In genomic region chr12:122862110-122862634, GRCh38 we compare ENCODE assay signal across 14 cellular contexts. TPM values are rescaled to one million over a fixed set of nuclear protein-coding genes. Genes with fewer than 3 reads are reported as not detected.
A peak's percentile ranks its signal among the peaks of the same experiment; 100 is the strongest.
DNase-seq lines count a peak whose midpoint lies in the region; ATAC-seq and TF ChIP-seq lines count a peak whose summit lies in the region.
"Had no signal": no experiment of that assay in that cellular context is flagged by ENCODE, and none has a peak within 500 bp of the region (broad histone marks: within the 10 kb centered on the region; RNA-seq: fewer than 3 reads in every experiment).

No MANE protein-coding gene starts in this region.

- H3K9me3 ChIP-seq in A673 (ENCODE audit: low read depth, low read length, poor library complexity, severe bottlenecking) (no peaks in the 10 kb centered on the region), adrenal gland (replicated peaks in 1 of 3) (no peaks in the 10 kb centered on the region), prostate gland (no peaks in the 10 kb centered on the region)
- H3K9me3 ChIP-seq: A549 had no signal

- POLR2A ChIA-PET in A673 (lab: Charles Lee; ENCODE audit: low non-redundant PET) = no interaction called here
- POLR2A ChIA-PET in activated CD4-positive, alpha-beta memory T cell treated with anti-CD3 and anti-CD28 coated beads for 36 hours (lab: Charles Lee) = no interaction called here

- DNase-seq in A673 (ENCODE audit: low spot score) = no peak
- peak in 3 of 7 donors; percentile 47 to 59 (median 47) for DNase-seq in adrenal gland
- DNase-seq in left ventricle myocardium superior = peak; percentile 40
- no peak for DNase-seq in prostate gland (ENCODE audit: low spot score)
- no peak for DNase-seq in T1000 (lab: John Stamatoyannopoulos, UW)
- DNase-seq in activated CD4-positive, alpha-beta memory T cell treated with anti-CD3 and anti-CD28 coated beads for 36 hours = no peak
- DNase-seq: activated CD8-positive, alpha-beta T cell treated with anti-CD3 and anti-CD28 coated beads for 36 hours; activated naive CD4-positive, alpha-beta T cell; stimulated activated CD4-positive, alpha-beta T cell treated with anti-CD3 and anti-CD28 coated beads, Interleukin-4, amount 100 ng/mL, for 24 hours; T-helper 2 cell had no signal

- H3K4me1 Mint-ChIP-seq in activated CD4-positive, alpha-beta memory T cell treated with anti-CD3 and anti-CD28 coated beads for 36 hours (ENCODE audit: low read depth) = no peaks in the 10 kb centered on the region

- no peak overlapping the region for H3K4me3 Mint-ChIP-seq in activated CD4-positive, alpha-beta memory T cell treated with anti-CD3 and anti-CD28 coated beads for 36 hours
- H3K4me3 Mint-ChIP-seq: activated CD8-positive, alpha-beta T cell treated with anti-CD3 and anti-CD28 coated beads for 36 hours had no signal

- no peak for TF ChIP-seq POLR2A in adrenal gland (IDR thresholded peaks at IDR 0.05)
- TF ChIP-seq POLR2A in prostate gland (IDR thresholded peaks at IDR 0.05) = no peak

- WGBS in adrenal gland, 4 donors = 27 to 49% (median 47%) methylated on average over 10 to 20 of the region's 20 CpGs
- 53% methylated on average over 20 of the region's 20 CpGs for WGBS in prostate gland

- H3K36me3 ChIP-seq in A673 (ENCODE audit: insufficient read depth, low read length, poor library complexity, severe bottlenecking) (peaks cover 8% of the 10 kb centered on the region), adrenal gland (replicated peaks in 1 of 2) (peaks cover 0 to 13% of the 10 kb centered on the region in 2 donors), prostate gland (peaks cover 0 to 4% of the 10 kb centered on the region in 2 donors)

- CTCF ChIA-PET in A673 (lab: Charles Lee) = interaction anchor here (0.6 kb wide), 1 partner anchor 544 kb away, joined by 3 read pairs; no protein-coding TSS in a partner anchor
- CTCF ChIA-PET in activated CD4-positive, alpha-beta memory T cell treated with anti-CD3 and anti-CD28 coated beads for 36 hours (lab: Charles Lee) = interaction anchor here (1.1 to 8.7 kb wide), 7 partner anchors 35 to 113 kb away, joined by 3 to 239 read pairs (median 5); partner anchors contain the start of gene OGFOD2

- no peaks in the 10 kb centered on the region for H3K9me3 Mint-ChIP-seq in activated CD4-positive, alpha-beta memory T cell treated with anti-CD3 and anti-CD28 coated beads for 36 hours
- H3K9me3 Mint-ChIP-seq: activated CD8-positive, alpha-beta T cell treated with anti-CD3 and anti-CD28 coated beads for 36 hours had no signal

- H3K27ac Mint-ChIP-seq in activated CD4-positive, alpha-beta memory T cell treated with anti-CD3 and anti-CD28 coated beads for 36 hours = no peak overlapping the region

- TF ChIP-seq CTCF in A673 (conservative IDR thresholded peaks at IDR 0.05; ENCODE audit: low read depth, low read length) (no peak), adrenal gland (IDR thresholded peaks at IDR 0.05) (no peak), prostate gland (IDR thresholded peaks at IDR 0.05) (no peak)

- H3K27me3 ChIP-seq in A673 (replicated peaks; ENCODE audit: insufficient read depth, low read depth, low read length, poor library complexity) = no peaks in the 10 kb centered on the region
- no peaks in the 10 kb centered on the region for H3K27me3 ChIP-seq in adrenal gland
- H3K27me3 ChIP-seq in prostate gland (replicated peaks; ENCODE audit: insufficient read depth) = no peaks in the 10 kb centered on the region
- H3K27me3 ChIP-seq: foreskin keratinocyte had no signal

- ATAC-seq in left ventricle myocardium superior = no peak
- no peak for ATAC-seq in HG02981 (IDR thresholded peaks at IDR 0.05; ENCODE audit: unreplicated experiment)
- ATAC-seq in HG03280 (IDR thresholded peaks at IDR 0.05; ENCODE audit: unreplicated experiment) = no peak
- ATAC-seq: A549; activated CD8-positive, alpha-beta T cell treated with anti-CD3 and anti-CD28 coated beads for 36 hours had no signal

- H3K4me3 ChIP-seq in A673 (ENCODE audit: low read depth, low read length, poor library complexity, severe bottlenecking) = no peak overlapping the region
- no peak overlapping the region for H3K4me3 ChIP-seq in adrenal gland
- H3K4me3 ChIP-seq in prostate gland = no peak overlapping the region
- H3K4me3 ChIP-seq: A549 had no signal

- TSS peak; percentile 51 for BruUV-seq in A673 (replicated peaks; lab: Mats Ljungman, UMichigan)

- H3K27me3 Mint-ChIP-seq in activated CD4-positive, alpha-beta memory T cell treated with anti-CD3 and anti-CD28 coated beads for 36 hours = no peaks in the 10 kb centered on the region
- H3K27me3 Mint-ChIP-seq: activated CD8-positive, alpha-beta T cell treated with anti-CD3 and anti-CD28 coated beads for 36 hours had no signal

- H3K36me3 Mint-ChIP-seq in activated CD4-positive, alpha-beta memory T cell treated with anti-CD3 and anti-CD28 coated beads for 36 hours = peaks cover 9% of the 10 kb centered on the region

- H3K4me1 ChIP-seq in A673 (ENCODE audit: insufficient read depth, low read length, poor library complexity, severe bottlenecking) = no peaks in the 10 kb centered on the region
- peaks cover 12 to 27% of the 10 kb centered on the region in 2 donors for H3K4me1 ChIP-seq in adrenal gland (replicated peaks in 1 of 2)
- peaks cover 8% of the 10 kb centered on the region for H3K4me1 ChIP-seq in prostate gland (replicated peaks)
- H3K4me1 ChIP-seq: A549 had no signal

- H3K27ac ChIP-seq in A673 (ENCODE audit: low read depth, low read length, poor library complexity, severe bottlenecking) (no peak overlapping the region), adrenal gland (peak overlapping the region in 3 of 5 donors; percentile 62 to 91 (median 82)), prostate gland (peak overlapping the region; percentile 62 to 65)
- H3K27ac ChIP-seq: A549, foreskin keratinocyte had no signal

- intact Hi-C loops in A673 (cut with micrococcal nuclease; ENCODE audit: unreplicated experiment) = no loop called here
- intact Hi-C loops in adrenal gland (cut with DNase I) = no loop called here
- intact Hi-C loops in left ventricle myocardium superior (cut with micrococcal nuclease) = loop anchor here (5.0 kb wide), 1 partner anchor 90 kb away; no protein-coding TSS in a partner anchor
- intact Hi-C loops in prostate gland (cut with DNase I) = loop anchor here (10.0 kb wide), 1 partner anchor 373 kb away; the partner anchor contains the start of genes MPHOSPH9 and MTRFR
- intact Hi-C loops in activated CD4-positive, alpha-beta memory T cell treated with anti-CD3 and anti-CD28 coated beads for 36 hours (cut with micrococcal nuclease) = no loop called here

RNA-seq across cellular contexts. Expression of gene HIP1R, which starts 26.9 kb away (rescaled TPM):
- total RNA-seq in A673 (2021) (27.0 and 30.4 TPM in 2 replicates), adrenal gland (100 to 1,000 TPM in 1 of 8 donors, 10 to 100 TPM in 7; 32.2 to 107 (median 41.3) TPM), left ventricle myocardium superior (27.4 TPM), prostate gland (10 to 100 TPM; 45.1 to 79.3 TPM)
- polyA plus RNA-seq in adrenal gland = 10 to 100 TPM; 21.6 to 70.9 (median 57.5) TPM
- total RNA-seq in activated CD4-positive, alpha-beta memory T cell treated with anti-CD3 and anti-CD28 coated beads for 36 hours = 10 to 100 TPM; 19.3 to 22.2 TPM

RNA-seq across cellular contexts. Expression of gene VPS37B, which starts 33.8 kb away (rescaled TPM):
- total RNA-seq in A673 (2021) (30.2 and 34.4 TPM in 2 replicates), adrenal gland (10 to 100 TPM; 21.8 to 46.1 (median 30.7) TPM), left ventricle myocardium superior (29.5 TPM), prostate gland (10 to 100 TPM; 37.6 to 67.7 TPM)
- polyA plus RNA-seq in adrenal gland = 10 to 100 TPM; 11.0 to 52.4 (median 25.7) TPM
- 10 to 100 TPM in 1 of 2 experiments, 1 to 10 TPM in 1; 10.0 to 10.4 TPM for total RNA-seq in activated CD4-positive, alpha-beta memory T cell treated with anti-CD3 and anti-CD28 coated beads for 36 hours

Comparison
In these comparisons a context has a peak if more than half of its experiments do, and no peak if none do; other contexts are left out.
1. intact Hi-C loops: an anchor here in left ventricle myocardium superior (5.0 kb wide) and prostate gland (10.0 kb wide); none called in A673, adrenal gland and activated CD4-positive, alpha-beta memory T cell treated with anti-CD3 and anti-CD28 coated beads for 36 hours.